13 cellular contexts compared by ENCODE assay signal in the genomic region with DNA sequence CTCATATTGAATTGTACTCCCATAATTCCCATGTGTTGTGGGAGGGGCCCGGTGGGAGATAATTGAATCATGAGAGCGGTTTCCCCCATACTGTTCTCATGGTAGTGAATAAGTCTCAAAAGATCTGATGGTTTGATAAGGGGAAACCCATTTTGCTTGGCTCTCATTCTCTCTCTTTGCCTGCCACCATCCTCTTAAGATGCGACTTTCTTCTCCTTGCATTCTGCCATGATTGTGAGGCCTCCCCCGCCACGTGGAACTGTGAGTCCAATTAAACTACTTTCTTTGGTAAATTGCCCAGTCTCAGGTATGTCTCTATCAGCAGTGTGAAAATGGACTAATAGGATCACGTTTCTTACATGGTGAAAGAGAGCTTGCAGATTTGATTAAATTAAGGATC. TPM values are rescaled to one million over a fixed set of nuclear protein-coding genes. Genes with fewer than 3 reads are reported as not detected.
"Had no signal": no experiment of that assay in that cellular context is flagged by ENCODE, and none has a peak within 500 bp of the region (broad histone marks: within the 10 kb centered on the region; RNA-seq: fewer than 3 reads in every experiment).

No MANE protein-coding gene starts in this region.

RNA-seq across cellular contexts. Expression of gene ODAPH, which starts 18.6 kb away (rescaled TPM):
- total RNA-seq: stomach, subcutaneous adipose tissue, temporal lobe, testis, thoracic aorta, tibial nerve, transverse colon, upper lobe of left lung, upper lobe of right lung, ureter, urinary bladder, uterus, vagina had no signal
- polyA plus RNA-seq: urinary bladder had no signal
